8 cellular contexts compared by ENCODE assay signal in the genomic region with DNA sequence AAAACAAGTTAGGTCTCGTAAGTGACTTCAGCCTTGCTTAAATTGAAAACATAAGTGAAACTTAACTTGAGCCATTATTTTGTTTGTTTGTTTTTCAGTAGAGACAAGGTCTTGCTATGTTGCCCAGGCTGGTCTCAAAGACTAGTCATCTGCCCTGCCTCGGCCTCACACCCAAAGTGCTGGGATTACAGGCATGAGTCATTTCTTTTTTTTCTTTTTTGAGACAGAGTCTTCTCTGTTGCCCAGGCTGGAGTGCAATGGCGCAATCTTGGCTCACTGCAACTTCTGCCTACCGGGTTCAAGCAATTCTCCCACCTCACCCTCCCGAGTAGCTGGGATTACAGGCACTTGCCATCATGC. TPM values are rescaled to one million over a fixed set of nuclear protein-coding genes. Genes with fewer than 3 reads are reported as not detected.
DNase-seq lines count a peak whose midpoint lies in the region; ATAC-seq, FAIRE-seq and TF ChIP-seq lines count a peak whose summit lies in the region.
"Not testable (repeated sequence)": the region's sequence is repeated elsewhere in the genome, so short reads cannot be mapped to it uniquely, and the experiment has no call there.

No MANE protein-coding gene starts in this region.

- H3K4me3 Mint-ChIP-seq in activated CD4-positive, alpha-beta T cell treated with anti-CD3 and anti-CD28 coated beads for 36 hours = peak overlapping the region; percentile 31

- WGBS in stomach, 5 donors = 56 to 76% (median 68%) methylated on average over 5 of the region's 5 CpGs

- not testable (repeated sequence) for H3K4me3 ChIP-seq in brain microvascular endothelial cell (ENCODE audit: low read depth, low read length); foreskin fibroblast (ENCODE audit: low read depth in 1 of 2, low read length in 2 of 2); muscle layer of duodenum (ENCODE audit: low read depth in 1 of 2, low read length in 2 of 2); stomach

- peak overlapping the region; percentile 95 for H3K27ac Mint-ChIP-seq in activated CD4-positive, alpha-beta T cell treated with anti-CD3 and anti-CD28 coated beads for 36 hours

- not testable (repeated sequence) for TF ChIP-seq CTCF in brain microvascular endothelial cell (IDR thresholded peaks at IDR 0.05; ENCODE audit: low read depth, low read length, missing control alignments); foreskin fibroblast (IDR thresholded peaks at IDR 0.05; ENCODE audit: low read depth, low read length); stomach (IDR thresholded peaks at IDR 0.05)

- not testable (repeated sequence) for TF ChIP-seq EP300 in stomach (IDR thresholded peaks at IDR 0.05)

- not testable (repeated sequence) for H3K27me3 Mint-ChIP-seq in activated CD4-positive, alpha-beta T cell treated with anti-CD3 and anti-CD28 coated beads for 36 hours

- not testable (repeated sequence) for TF ChIP-seq POLR2A in stomach (IDR thresholded peaks at IDR 0.05)

- peak; percentile 93 for DNase-seq in CD1c-positive myeloid dendritic cell (ENCODE audit: extremely low spot score)
- not testable (repeated sequence) for DNase-seq in GM19239 (ENCODE audit: insufficient read length, low spot score)
- peak; percentile 85 for DNase-seq in NOMO-1 treated with DMSO at 0.1 percent for 48 hours (lab: John Stamatoyannopoulos, UW; ENCODE audit: unreplicated experiment)
- peak; percentile 72 for DNase-seq in activated CD4-positive, alpha-beta T cell treated with anti-CD3 and anti-CD28 coated beads for 36 hours
- peak; percentile 63 for DNase-seq in brain microvascular endothelial cell
- DNase-seq in foreskin fibroblast = peak; percentile 92 to 93
- peak; percentile 55 for DNase-seq in stomach

- CTCF ChIA-PET in activated CD4-positive, alpha-beta T cell treated with anti-CD3 and anti-CD28 coated beads for 36 hours (lab: Charles Lee) = interaction anchor here (1.2 to 6.4 kb wide), 4 partner anchors 16 to 87 kb away, joined by 3 to 72 read pairs (median 4); a partner anchor contains a TSS

- not testable (repeated sequence) for H3K27ac ChIP-seq in brain microvascular endothelial cell
- peak overlapping the region; percentile 45 for H3K27ac ChIP-seq in muscle layer of duodenum (ENCODE audit: low read length)
- peak overlapping the region; percentile 27 to 98 (median 80) for H3K27ac ChIP-seq in stomach

- intact Hi-C loops in activated CD4-positive, alpha-beta T cell treated with anti-CD3 and anti-CD28 coated beads for 36 hours (cut with DNase I, micrococcal nuclease) = loop anchor here (1.0 to 5.0 kb wide), 3 partner anchors 10 to 579 kb away; a partner anchor contains a TSS
- intact Hi-C loops in stomach (cut with DNase I; ENCODE audit: low total_unique reads) = not testable (repeated sequence)

- in situ Hi-C loops in brain microvascular endothelial cell (cut with HindIII; ENCODE audit: low pct_ligation_motif_present, low sequenced_read_pairs) = not testable (repeated sequence)

- H3K9me3 Mint-ChIP-seq in activated CD4-positive, alpha-beta T cell treated with anti-CD3 and anti-CD28 coated beads for 36 hours (ENCODE audit: low read depth) = not testable (repeated sequence)

- peak; percentile 25 for ATAC-seq in activated CD4-positive, alpha-beta T cell treated with anti-CD3 and anti-CD28 coated beads for 36 hours

- not testable (repeated sequence) for H3K27me3 ChIP-seq in brain microvascular endothelial cell (replicated peaks); muscle layer of duodenum (ENCODE audit: low read depth, low read length)
- H3K27me3 ChIP-seq in stomach = peaks cover 0 to 39% (median 3%) of the 10 kb centered on the region in 3 donors

- H3K9me3 ChIP-seq in muscle layer of duodenum (ENCODE audit: control insufficient read depth in 1 of 2, low read length in 2 of 2); stomach: not testable (repeated sequence)

- H3K4me1 ChIP-seq in muscle layer of duodenum (ENCODE audit: control insufficient read depth in 1 of 2, insufficient read depth in 2 of 2, low read length in 2 of 2) = not testable (repeated sequence)
- H3K4me1 ChIP-seq in stomach = peaks cover 17 to 56% (median 33%) of the 10 kb centered on the region in 4 donors

- not testable (repeated sequence) for H3K36me3 ChIP-seq in brain microvascular endothelial cell (replicated peaks); muscle layer of duodenum (ENCODE audit: control insufficient read depth in 1 of 2, insufficient read depth in 2 of 2, low read length in 2 of 2); stomach

- POLR2A ChIA-PET in activated CD4-positive, alpha-beta T cell treated with anti-CD3 and anti-CD28 coated beads for 36 hours (lab: Charles Lee) = interaction anchor here (1.0 to 1.4 kb wide), 3 partner anchors 13 to 79 kb away, joined by 3 to 12 read pairs (median 5); a partner anchor contains a TSS

- H3K4me1 Mint-ChIP-seq in activated CD4-positive, alpha-beta T cell treated with anti-CD3 and anti-CD28 coated beads for 36 hours = peaks cover 73% of the 10 kb centered on the region

- H3K36me3 Mint-ChIP-seq in activated CD4-positive, alpha-beta T cell treated with anti-CD3 and anti-CD28 coated beads for 36 hours (ENCODE audit: low read depth) = not testable (repeated sequence)

- FAIRE-seq in GM19239 (lab: Jason Lieb, UNC) = peak; percentile 99

RNA-seq across cellular contexts. Expression of a gene that starts 4.1 kb away (rescaled TPM):
- 1 to 10 TPM; 5.7 to 6.4 TPM for total RNA-seq in activated CD4-positive, alpha-beta T cell treated with anti-CD3 and anti-CD28 coated beads for 36 hours
- not detected for total RNA-seq in stomach
- under 1 TPM in 2 of 3 donors, not detected in 1; 0.25 to 0.46 TPM for polyA plus RNA-seq in stomach

RNA-seq across cellular contexts. Expression of a gene that starts 11.8 kb away (rescaled TPM):
- 10 to 100 TPM; 26.9 to 44.3 TPM for total RNA-seq in activated CD4-positive, alpha-beta T cell treated with anti-CD3 and anti-CD28 coated beads for 36 hours
- total RNA-seq in stomach = 100 to 1,000 TPM in 2 of 5 donors, 10 to 100 TPM in 3; 14.3 to 146 (median 78.8) TPM
- polyA plus RNA-seq in stomach = 100 to 1,000 TPM in 1 of 3 donors, 10 to 100 TPM in 2; 46.3 to 162 (median 61.6) TPM

RNA-seq across cellular contexts. Expression of a gene that starts 16.2 kb away (rescaled TPM):
- 1 to 10 TPM; 2.4 to 5.6 TPM for total RNA-seq in activated CD4-positive, alpha-beta T cell treated with anti-CD3 and anti-CD28 coated beads for 36 hours
- not detected for total RNA-seq in stomach
- polyA plus RNA-seq in stomach = 1 to 10 TPM in 2 of 3 donors, under 1 TPM in 1; 0.92 to 7.5 (median 1.9) TPM

RNA-seq across cellular contexts. Expression of a gene that starts 21.1 kb away (rescaled TPM):
- total RNA-seq in activated CD4-positive, alpha-beta T cell treated with anti-CD3 and anti-CD28 coated beads for 36 hours = 1 to 10 TPM; 3.8 TPM
- not detected for total RNA-seq in stomach
- polyA plus RNA-seq in stomach = 1 to 10 TPM in 1 of 3 donors, under 1 TPM in 1, not detected in 1; 0.80 to 1.9 TPM

RNA-seq across cellular contexts. Expression of a gene that starts 33.6 kb away (rescaled TPM):
- total RNA-seq in activated CD4-positive, alpha-beta T cell treated with anti-CD3 and anti-CD28 coated beads for 36 hours = 100 to 1,000 TPM; 115 to 123 TPM
- total RNA-seq in stomach = 10 to 100 TPM; 12.9 to 34.8 (median 23.2) TPM
- 10 to 100 TPM; 34.5 to 47.9 (median 38.4) TPM for polyA plus RNA-seq in stomach

Comparison
In these comparisons a context has a peak if more than half of its experiments do, and no peak if none do; other contexts are left out.
1. RNA of a gene that starts 4.1 kb away (total RNA-seq): 5.7 to 6.4 TPM in activated CD4-positive, alpha-beta T cell treated with anti-CD3 and anti-CD28 coated beads for 36 hours; not detected in stomach; every median in the first group is over 4 times any median in the second.